ENCODE assay signal across 9 cellular contexts in the genomic region with DNA sequence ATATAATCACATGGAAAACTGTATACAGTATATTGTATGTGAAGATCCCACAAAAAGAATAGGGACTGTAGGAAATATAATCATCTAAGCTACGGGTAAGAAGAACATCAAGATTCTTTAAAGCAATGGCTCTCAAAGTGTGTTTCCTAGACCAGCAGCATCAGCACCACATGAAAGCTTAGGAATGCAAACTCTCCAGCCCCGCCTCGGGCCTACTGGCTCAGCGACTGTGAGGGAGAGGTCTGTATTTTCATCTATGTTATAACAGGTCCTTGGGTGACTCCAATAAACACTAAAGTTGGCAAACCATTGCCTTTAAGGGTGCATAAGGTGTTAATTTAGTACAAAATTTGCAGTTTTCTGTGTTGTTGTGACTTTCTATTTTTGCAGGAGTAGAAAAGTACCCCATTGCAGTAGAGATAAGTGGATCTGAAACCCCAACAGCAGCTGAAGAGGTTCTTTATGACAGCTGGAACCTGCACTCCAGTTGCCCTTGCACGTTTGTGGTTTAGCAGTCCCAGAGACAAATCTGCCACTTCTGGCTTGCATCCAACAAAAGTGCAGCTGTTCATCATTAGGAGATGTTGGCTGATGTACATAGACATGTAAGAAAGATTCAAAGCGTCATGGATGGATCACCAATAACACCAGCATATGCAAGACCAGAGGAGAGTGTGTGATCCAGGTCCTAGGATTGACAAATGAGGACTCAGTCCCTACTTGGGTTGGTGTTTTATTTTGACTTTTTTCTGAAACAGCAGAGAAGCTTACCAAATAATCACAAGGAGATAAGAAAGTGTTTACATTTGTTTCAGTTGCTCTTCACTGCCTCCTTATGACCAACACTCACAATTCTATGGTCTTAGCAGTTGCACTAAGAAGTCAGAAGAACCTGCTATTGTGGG. TPM values are rescaled to one million over a fixed set of nuclear protein-coding genes. Genes with fewer than 3 reads are reported as not detected.
DNase-seq lines count a peak whose midpoint lies in the region; ATAC-seq and TF ChIP-seq lines count a peak whose summit lies in the region.
"Had no signal": no experiment of that assay in that cellular context is flagged by ENCODE, and none has a peak within 500 bp of the region (broad histone marks: within the 10 kb centered on the region; RNA-seq: fewer than 3 reads in every experiment).

No MANE protein-coding gene starts in this region.

- no peak overlapping the region for H3K4me3 ChIP-seq in hepatocyte
- H3K4me3 ChIP-seq in left lung = no peak overlapping the region
- no peak overlapping the region for H3K4me3 ChIP-seq in aorta (ENCODE audit: low read length in 2 of 2)
- H3K4me3 ChIP-seq: ascending aorta had no signal

- H3K9me2 ChIP-seq in hepatocyte (replicated peaks; ENCODE audit: insufficient read depth) = no peaks in the 10 kb centered on the region

- intact Hi-C loops in sciatic nerve (cut with DNase I) (no loop called here), left lung (cut with DNase I) (no loop called here), aorta (cut with DNase I) (no loop called here)

- H3K36me3 ChIP-seq in hepatocyte (replicated peaks; ENCODE audit: insufficient read depth, low read depth) (no peaks in the 10 kb centered on the region), left lung (no peaks in the 10 kb centered on the region), aorta (ENCODE audit: control insufficient read depth in 1 of 2, insufficient read depth in 2 of 2, low read length in 1 of 2) (no peaks in the 10 kb centered on the region)
- H3K36me3 ChIP-seq: ascending aorta had no signal

- ATAC-seq in HG03139 (IDR thresholded peaks at IDR 0.05; ENCODE audit: unreplicated experiment) = peak; percentile 75
- no peak for ATAC-seq in sciatic nerve
- ATAC-seq in left lung = no peak
- no peak for ATAC-seq in aorta (ENCODE audit: low FRiP score)

- WGBS in hepatocyte (ENCODE audit: low lambda C conversion rate, missing lambda C conversion rate) = 35% methylated on average over 6 of the region's 6 CpGs
- 50 to 54% methylated on average over 6 of the region's 6 CpGs for WGBS in aorta, 2 donors

- H3K27ac ChIP-seq in hepatocyte (no peak overlapping the region), left lung (no peak overlapping the region), aorta (ENCODE audit: low read depth in 1 of 2, low read length in 2 of 2) (no peak overlapping the region)
- H3K27ac ChIP-seq: ascending aorta had no signal

- H3K27me3 ChIP-seq in hepatocyte (no peaks in the 10 kb centered on the region), left lung (no peaks in the 10 kb centered on the region), aorta (ENCODE audit: control insufficient read depth in 1 of 2, insufficient read depth in 2 of 2, low read length in 1 of 2) (no peaks in the 10 kb centered on the region)
- H3K27me3 ChIP-seq: ascending aorta had no signal

- no peaks in the 10 kb centered on the region for H4K20me1 ChIP-seq in hepatocyte (ENCODE audit: insufficient read depth, poor library complexity, severe bottlenecking)

- DNase-seq in COR-L47 (lab: John Stamatoyannopoulos, UW) = peak; percentile 75
- peak; percentile 42 for DNase-seq in GM19238 (ENCODE audit: insufficient read length, low spot score)
- DNase-seq in NCI-H69 (lab: John Stamatoyannopoulos, UW) = peak; percentile 80
- no peak for DNase-seq in hepatocyte (ENCODE audit: low spot score)
- DNase-seq in sciatic nerve (ENCODE audit: low spot score) = no peak
- DNase-seq in left lung = no peak
- DNase-seq in aorta = no peak

- no peak overlapping the region for H3K4me2 ChIP-seq in hepatocyte

- no peaks in the 10 kb centered on the region for H3K79me2 ChIP-seq in hepatocyte

- TF ChIP-seq CTCF in hepatocyte (IDR thresholded peaks at IDR 0.05; ENCODE audit: poor library complexity) (peak; percentile 11), left lung (IDR thresholded peaks at IDR 0.05) (no peak)

- H2AFZ ChIP-seq in hepatocyte = no peak overlapping the region

- no peaks in the 10 kb centered on the region for H3K4me1 ChIP-seq in hepatocyte (ENCODE audit: insufficient read depth)
- H3K4me1 ChIP-seq in left lung = peaks cover 0 to 18% of the 10 kb centered on the region in 2 donors
- H3K4me1 ChIP-seq in aorta (ENCODE audit: control insufficient read depth in 1 of 2, insufficient read depth in 2 of 2, low read length in 2 of 2) = no peaks in the 10 kb centered on the region
- H3K4me1 ChIP-seq: ascending aorta had no signal

- H3K9me3 ChIP-seq in hepatocyte (ENCODE audit: low read depth) (no peaks in the 10 kb centered on the region), left lung (peaks cover 0 to 6% of the 10 kb centered on the region in 2 donors), aorta (ENCODE audit: control insufficient read depth, low read length) (no peaks in the 10 kb centered on the region)
- H3K9me3 ChIP-seq: ascending aorta had no signal

RNA-seq across cellular contexts. Expression of a gene that starts 15.9 kb away (rescaled TPM):
- total RNA-seq in hepatocyte (23.1 and 26.9 TPM in 2 replicates), sciatic nerve (61.7 TPM), left lung (10 to 100 TPM; 63.4 to 71.3 TPM), aorta (10 to 100 TPM; 45.6 to 59.3 TPM)
- polyA plus RNA-seq in hepatocyte (29.0 and 33.4 TPM in 2 replicates), aorta (10 to 100 TPM; 13.9 to 21.2 TPM)

RNA-seq across cellular contexts. Expression of a gene that starts 42.7 kb away (rescaled TPM):
- total RNA-seq in hepatocyte = 27.1 and 30.2 TPM in 2 replicates
- polyA plus RNA-seq in hepatocyte = 23.4 and 29.2 TPM in 2 replicates
- 25.5 TPM for total RNA-seq in sciatic nerve
- 10 to 100 TPM; 42.3 to 48.2 TPM for total RNA-seq in left lung
- total RNA-seq in aorta = 10 to 100 TPM; 19.4 to 28.4 TPM
- polyA plus RNA-seq in aorta = 10 to 100 TPM; 11.6 to 16.2 TPM

Comparison
In these comparisons a context has a peak if more than half of its experiments do, and no peak if none do; other contexts are left out.
1. DNase-seq: peak in COR-L47 (single experiment), GM19238 (single experiment) and NCI-H69 (single experiment); none in hepatocyte (single experiment), sciatic nerve (single experiment), left lung (0 of 2) and aorta (0 of 2).